Comparison of ENCODE assay signal across 20 cellular contexts in the genomic region with DNA sequence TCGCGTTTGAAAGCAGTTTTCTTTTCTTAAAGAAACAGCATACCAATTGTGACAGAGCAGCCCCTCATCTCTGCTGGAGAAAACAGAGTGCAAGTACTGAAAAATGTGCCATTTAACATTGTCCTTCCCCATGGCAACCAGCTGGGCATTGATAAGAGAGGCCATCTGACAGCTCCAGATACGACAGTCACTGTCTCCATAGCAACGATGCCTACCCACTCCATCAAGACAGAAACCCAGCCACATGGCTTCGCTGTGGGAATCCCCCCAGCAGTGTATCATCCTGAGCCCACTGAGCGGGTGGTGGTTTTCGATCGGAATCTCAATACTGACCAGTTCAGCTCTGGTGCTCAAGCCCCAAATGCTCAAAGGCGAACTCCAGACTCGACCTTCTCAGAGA. TPM values are rescaled to one million over a fixed set of nuclear protein-coding genes. Genes with fewer than 3 reads are reported as not detected.
DNase-seq lines count a peak whose midpoint lies in the region; ATAC-seq and TF ChIP-seq lines count a peak whose summit lies in the region.
"Had no signal": no experiment of that assay in that cellular context is flagged by ENCODE, and none has a peak within 500 bp of the region (broad histone marks: within the 10 kb centered on the region; RNA-seq: fewer than 3 reads in every experiment).

No MANE protein-coding gene starts in this region.

- H2AK5ac ChIP-seq in mesendoderm (ENCODE audit: low read length): no peak overlapping the region

- no peaks in the 10 kb centered on the region for H4K20me1 ChIP-seq in SK-N-SH (ENCODE audit: insufficient read depth)
- no peaks in the 10 kb centered on the region for H4K20me1 ChIP-seq in MM.1S (ENCODE audit: insufficient read depth, low read length)
- H4K20me1 ChIP-seq: BLaER1 had no signal

- H3K79me2 ChIP-seq in SK-N-SH (ENCODE audit: insufficient read depth) (no peaks in the 10 kb centered on the region), mesendoderm (ENCODE audit: control insufficient read depth, insufficient read depth, low read length) (no peaks in the 10 kb centered on the region), MM.1S (ENCODE audit: low read length) (no peaks in the 10 kb centered on the region)

- H3K9me2 ChIP-seq in SK-N-SH (no peaks in the 10 kb centered on the region), MM.1S (replicated peaks; ENCODE audit: insufficient read depth, low read length) (no peaks in the 10 kb centered on the region)

- CTCF ChIA-PET in SK-N-SH (lab: Yijun Ruan, JAX): interaction anchor here (0.7 to 5.6 kb wide), 11 partner anchors 10 to 332 kb away, joined by 3 to 65 read pairs (median 5); no protein-coding TSS in a partner anchor

- DNase-seq in Ammon's horn (ENCODE audit: low spot score): peak; percentile 69
- DNase-seq in G401 (ENCODE audit: low spot score): peak; percentile 39
- DNase-seq in SK-N-SH: peak; percentile 88
- DNase-seq in mesendoderm: peak; percentile 57
- DNase-seq in mesenteric fat pad (ENCODE audit: low spot score): no peak
- DNase-seq in sciatic nerve (ENCODE audit: low spot score): no peak
- no peak for DNase-seq in MM.1S
- no peak for DNase-seq in stimulated activated naive CD4-positive, alpha-beta T cell treated with Interleukin-2 at 50 U/mL for 16 hours (lab: John Stamatoyannopoulos, UW)
- DNase-seq: Caco-2; CD4-positive, alpha-beta T cell; DMS153; GDM1; Kasumi-1; NCI-H1417; NCI-H1694 treated with DMSO at 0.1 percent for 48 hours; PC-9; RPMI8226; SHP77 had no signal

- no peak for TF ChIP-seq RAD21 in SK-N-SH (IDR thresholded peaks at IDR 0.05; ENCODE audit: low read length)

- no peak overlapping the region for H3K56ac ChIP-seq in mesendoderm (ENCODE audit: low read length)

- H3K4me2 ChIP-seq in SK-N-SH: no peak overlapping the region
- H3K4me2 ChIP-seq in mesendoderm (ENCODE audit: low read length): no peak overlapping the region
- H3K4me2 ChIP-seq in MM.1S (ENCODE audit: low read depth, low read length): no peak overlapping the region
- H3K4me2 ChIP-seq: BLaER1, GM23338, PC-9 had no signal

- no peaks in the 10 kb centered on the region for H3K9me3 ChIP-seq in SK-N-SH
- H3K9me3 ChIP-seq in MM.1S (replicated peaks; ENCODE audit: insufficient read depth, low read length): no peaks in the 10 kb centered on the region
- H3K9me3 ChIP-seq: BLaER1, Caco-2 had no signal

- in situ Hi-C loops in G401 (cut with HindIII; ENCODE audit: low sequenced_read_pairs): loop anchor here (25.0 kb wide), 1 partner anchor 149 kb away; no protein-coding TSS in a partner anchor

- no peak overlapping the region for H4K8ac ChIP-seq in mesendoderm (ENCODE audit: low read depth, low read length)

- TF ChIP-seq EP300 in SK-N-SH (IDR thresholded peaks at IDR 0.05; ENCODE audit: borderline replicate concordance in 1 of 2, low read depth in 1 of 2, low read length in 1 of 2): no peak

- H3K9ac ChIP-seq in SK-N-SH (no peak overlapping the region), mesendoderm (ENCODE audit: low read length) (no peak overlapping the region), MM.1S (ENCODE audit: low read length) (no peak overlapping the region)
- H3K9ac ChIP-seq: BLaER1 had no signal

- no peak overlapping the region for H3K23ac ChIP-seq in mesendoderm (ENCODE audit: low read length)

- no peak for ATAC-seq in sciatic nerve
- ATAC-seq: GM23338 had no signal

- H3K27ac ChIP-seq in SK-N-SH (ENCODE audit: low read depth in 2 of 2, low read length in 1 of 2) (no peak overlapping the region; a peak in 1 of 4 replicates), mesendoderm (ENCODE audit: low read depth, low read length) (no peak overlapping the region), MM.1S (ENCODE audit: low read length) (no peak overlapping the region)
- H3K27ac ChIP-seq: BLaER1, PC-9 had no signal

- H3K4ac ChIP-seq in mesendoderm (ENCODE audit: low read depth, low read length): no peak overlapping the region

- no peak overlapping the region for H3K18ac ChIP-seq in mesendoderm (ENCODE audit: low read length)

- no peak for TF ChIP-seq CTCF in SK-N-SH (IDR thresholded peaks at IDR 0.05)
- no peak for TF ChIP-seq CTCF in MM.1S (IDR thresholded peaks at IDR 0.05; ENCODE audit: low read length)

- intact Hi-C loops in sciatic nerve (cut with DNase I): no loop called here

- POLR2A ChIA-PET in SK-N-SH (lab: Yijun Ruan, JAX): interaction anchor here (1.0 kb wide), 2 partner anchors 118 to 330 kb away, joined by 3 read pairs; a partner anchor contains a TSS

- no peak overlapping the region for H2BK120ac ChIP-seq in mesendoderm (ENCODE audit: low read depth, low read length)

- WGBS in SK-N-SH (ENCODE audit: low lambda C conversion rate): 73% methylated on average over 10 of the region's 10 CpGs
- WGBS in mesendoderm (ENCODE audit: extremely low coverage, insufficient coverage, low lambda C conversion rate): no CpG with 5 or more reads among the region's 10 CpGs

- H2BK15ac ChIP-seq in mesendoderm (replicated peaks; ENCODE audit: low read depth): no peak overlapping the region

- no peak overlapping the region for H4K5ac ChIP-seq in mesendoderm (ENCODE audit: low read length)

- no peaks in the 10 kb centered on the region for H3K79me1 ChIP-seq in mesendoderm (ENCODE audit: low read length)

- no peaks in the 10 kb centered on the region for H3F3A ChIP-seq in SK-N-SH (replicated peaks; ENCODE audit: insufficient read depth)
- H3F3A ChIP-seq in MM.1S (ENCODE audit: insufficient read depth, low read length): peaks cover 19% of the 10 kb centered on the region

- H2AFZ ChIP-seq in SK-N-SH (ENCODE audit: low read depth) (no peak overlapping the region), MM.1S (ENCODE audit: low read length) (no peak overlapping the region)
- H2AFZ ChIP-seq: GM23338, PC-9 had no signal

- H3K4me3 ChIP-seq in SK-N-SH (ENCODE audit: low read depth in 2 of 2, low read length in 1 of 2) (no peak overlapping the region), mesendoderm (ENCODE audit: low read length) (no peak overlapping the region), MM.1S (ENCODE audit: low read length) (no peak overlapping the region)
- H3K4me3 ChIP-seq: BLaER1, GM23338, PC-9 had no signal

- H3K4me1 ChIP-seq in SK-N-SH (ENCODE audit: control insufficient read depth in 1 of 2, insufficient read depth in 2 of 2, low read depth in 1 of 2, low read length in 1 of 2) (peaks cover 0 to 9% of the 10 kb centered on the region in 2 experiments; a peak in 2 of 4 replicates), mesendoderm (ENCODE audit: control insufficient read depth, low read depth, low read length) (no peaks in the 10 kb centered on the region), MM.1S (ENCODE audit: low read length) (peaks cover 22% of the 10 kb centered on the region)
- H3K4me1 ChIP-seq: Caco-2 had no signal

- H3K36me3 ChIP-seq in SK-N-SH (replicated peaks in 1 of 2; ENCODE audit: control insufficient read depth in 1 of 2, insufficient read depth in 2 of 2, low read length in 1 of 2) (peaks cover 0 to 15% of the 10 kb centered on the region in 2 experiments), mesendoderm (ENCODE audit: control insufficient read depth, insufficient read depth, low read length) (no peaks in the 10 kb centered on the region), MM.1S (replicated peaks; ENCODE audit: insufficient read depth, low read length) (no peaks in the 10 kb centered on the region)
- H3K36me3 ChIP-seq: BLaER1 had no signal

- H3K27me3 ChIP-seq in SK-N-SH (ENCODE audit: insufficient read depth) (no peaks in the 10 kb centered on the region), mesendoderm (ENCODE audit: insufficient read depth, low read length, poor library complexity) (no peaks in the 10 kb centered on the region), MM.1S (replicated peaks; ENCODE audit: insufficient read depth, low read length) (no peaks in the 10 kb centered on the region)
- H3K27me3 ChIP-seq: BLaER1 had no signal

- H2BK5ac ChIP-seq in mesendoderm (ENCODE audit: low read length): no peak overlapping the region

TF ChIP-seq in SK-N-SH, 30 proteins besides CTCF, POLR2A, EP300 and RAD21:
- TF ChIP-seq ELF1 (IDR thresholded peaks at IDR 0.05) (no peak), GATA2 (CRISPR knock-in tag; IDR thresholded peaks at IDR 0.05) (peak; percentile 73), JUND (IDR thresholded peaks at IDR 0.05) (no peak), MXI1 (IDR thresholded peaks at IDR 0.05; ENCODE audit: low read depth, low read length) (peak; percentile 97), RFX5 (IDR thresholded peaks at IDR 0.05; ENCODE audit: low read length) (0 out of 2 replicates have a peak, but pooled peaks have one; percentile 44), FOXM1 (IDR thresholded peaks at IDR 0.05; ENCODE audit: low read depth) (no peak), FOXJ3 (CRISPR knock-in tag; IDR thresholded peaks at IDR 0.05) (no peak)
- TF ChIP-seq, protein P1, sequence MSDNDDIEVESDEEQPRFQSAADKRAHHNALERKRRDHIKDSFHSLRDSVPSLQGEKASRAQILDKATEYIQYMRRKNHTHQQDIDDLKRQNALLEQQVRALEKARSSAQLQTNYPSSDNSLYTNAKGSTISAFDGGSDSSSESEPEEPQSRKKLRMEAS (IDR thresholded peaks at IDR 0.05; ENCODE audit: low read depth): no peak
- TF ChIP-seq, protein P2, sequence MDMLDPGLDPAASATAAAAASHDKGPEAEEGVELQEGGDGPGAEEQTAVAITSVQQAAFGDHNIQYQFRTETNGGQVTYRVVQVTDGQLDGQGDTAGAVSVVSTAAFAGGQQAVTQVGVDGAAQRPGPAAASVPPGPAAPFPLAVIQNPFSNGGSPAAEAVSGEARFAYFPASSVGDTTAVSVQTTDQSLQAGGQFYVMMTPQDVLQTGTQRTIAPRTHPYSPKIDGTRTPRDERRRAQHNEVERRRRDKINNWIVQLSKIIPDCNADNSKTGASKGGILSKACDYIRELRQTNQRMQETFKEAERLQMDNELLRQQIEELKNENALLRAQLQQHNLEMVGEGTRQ (IDR thresholded peaks at IDR 0.05; ENCODE audit: borderline replicate concordance, low read depth, low read length): no peak
- TF ChIP-seq, protein P3, sequence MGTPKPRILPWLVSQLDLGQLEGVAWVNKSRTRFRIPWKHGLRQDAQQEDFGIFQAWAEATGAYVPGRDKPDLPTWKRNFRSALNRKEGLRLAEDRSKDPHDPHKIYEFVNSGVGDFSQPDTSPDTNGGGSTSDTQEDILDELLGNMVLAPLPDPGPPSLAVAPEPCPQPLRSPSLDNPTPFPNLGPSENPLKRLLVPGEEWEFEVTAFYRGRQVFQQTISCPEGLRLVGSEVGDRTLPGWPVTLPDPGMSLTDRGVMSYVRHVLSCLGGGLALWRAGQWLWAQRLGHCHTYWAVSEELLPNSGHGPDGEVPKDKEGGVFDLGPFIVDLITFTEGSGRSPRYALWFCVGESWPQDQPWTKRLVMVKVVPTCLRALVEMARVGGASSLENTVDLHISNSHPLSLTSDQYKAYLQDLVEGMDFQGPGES (IDR thresholded peaks at IDR 0.05; ENCODE audit: low read depth, low read length): no peak
TF ChIP-seq in SK-N-SH: peak in this region for 3.

RNA-seq across cellular contexts. Expression of a gene that starts 9.5 kb away (rescaled TPM):
- 0.14 and 0.98 TPM in 2 replicates for total RNA-seq in G401 (2014; rRNA removed; shearing (Covaris generic))
- polyA plus RNA-seq in SK-N-SH (2012; rRNA removed): 1.0 and 1.6 TPM in 2 replicates
- 0.75 and 1.0 TPM in 2 replicates for polyA plus RNA-seq in SK-N-SH (2012; cell fraction: cytosol; rRNA removed)
- polyA plus RNA-seq in SK-N-SH (2012; cell fraction: nucleus; rRNA removed): 2.5 and 4.3 TPM in 2 replicates
- polyA plus RNA-seq in mesendoderm (2013, experiment 1 of 2): 1.3 TPM
- 1.4 TPM for polyA plus RNA-seq in mesendoderm (2013, experiment 2 of 2)
- total RNA-seq in mesenteric fat pad: 18.0 TPM
- total RNA-seq in sciatic nerve: 1.5 TPM

Comparison
In these comparisons a context has a peak if more than half of its experiments do, and no peak if none do; other contexts are left out.
1. DNase-seq: peak in Ammon's horn (single experiment), G401 (single experiment), SK-N-SH (single experiment) and mesendoderm (single experiment); none in mesenteric fat pad (single experiment), sciatic nerve (single experiment), MM.1S (single experiment) and stimulated activated naive CD4-positive, alpha-beta T cell treated with Interleukin-2 at 50 U/mL for 16 hours (single experiment).